In the genomic region with DNA sequence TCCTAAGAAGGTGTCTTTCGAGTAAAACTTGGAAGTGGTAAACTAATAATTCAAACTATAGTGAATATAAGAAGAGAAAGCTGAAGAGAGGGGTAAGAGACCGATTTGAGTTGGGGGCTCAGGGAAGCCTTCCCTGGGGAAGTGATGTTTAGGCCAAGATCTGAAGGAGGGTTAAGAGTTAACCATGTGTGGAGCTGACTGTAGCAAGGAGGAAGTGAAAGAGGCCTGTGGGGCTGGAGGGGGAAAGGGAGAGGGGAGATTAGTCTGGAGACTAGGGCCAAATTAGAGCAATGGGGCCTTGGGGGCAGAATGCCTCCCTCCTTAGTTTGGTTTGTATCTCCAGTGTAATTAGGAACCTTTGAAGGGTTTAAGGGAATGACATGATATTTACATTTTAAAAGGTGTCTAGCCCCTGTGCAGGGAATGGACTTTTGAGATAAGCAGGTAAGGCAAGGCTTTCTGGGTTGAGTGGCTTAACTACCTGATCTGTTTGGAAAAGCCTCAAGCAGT, we compare ENCODE assay signal across 8 cellular contexts. TPM values are rescaled to one million over a fixed set of nuclear protein-coding genes. Genes with fewer than 3 reads are reported as not detected.
DNase-seq lines count a peak whose midpoint lies in the region; ATAC-seq, FAIRE-seq and TF ChIP-seq lines count a peak whose summit lies in the region.

No MANE protein-coding gene starts in this region.

- peak; percentile 28 for ATAC-seq in GM19328 (IDR thresholded peaks at IDR 0.05; ENCODE audit: unreplicated experiment)

- WGBS in small intestine, 3 donors = 13 to 23% (median 14%) methylated on average over 2 of the region's 2 CpGs

- H3K27ac ChIP-seq in 22Rv1 (peak overlapping the region; percentile 98), rectal smooth muscle tissue (ENCODE audit: low read depth, low read length) (no peak overlapping the region), small intestine (ENCODE audit: low read depth in 1 of 2, low read length in 1 of 2) (peak overlapping the region in 1 of 2 donors; percentile 17)

- no peaks in the 10 kb centered on the region for H3K36me3 Mint-ChIP-seq in chondrocyte (ENCODE audit: low read depth)

- H3K9me2 ChIP-seq in Loucy (replicated peaks; ENCODE audit: low read depth, low read length) = no peaks in the 10 kb centered on the region

- H3F3A ChIP-seq in Loucy (ENCODE audit: low read depth) = no peaks in the 10 kb centered on the region

- peaks cover 61% of the 10 kb centered on the region for H3K4me1 Mint-ChIP-seq in chondrocyte (ENCODE audit: low read depth)

- peaks cover 86% of the 10 kb centered on the region for H3K79me2 ChIP-seq in Loucy (ENCODE audit: insufficient read depth, low read length)

- no peak for DNase-seq in chondrocyte (ENCODE audit: low spot score)
- no peak for DNase-seq in small intestine
- no peak for DNase-seq in ecto neural progenitor cell (ENCODE audit: low spot score)
- no peak for DNase-seq in DMS79 treated with DMSO at 0.1 percent for 48 hours (lab: John Stamatoyannopoulos, UW)

- peak overlapping the region; percentile 88 for H3K4me3 ChIP-seq in Loucy (ENCODE audit: low read length, poor library complexity, severe bottlenecking)
- peak overlapping the region; percentile 32 for H3K4me3 ChIP-seq in rectal smooth muscle tissue (ENCODE audit: low read length)
- H3K4me3 ChIP-seq in small intestine (ENCODE audit: low read depth in 1 of 2, low read length in 2 of 2) = peak overlapping the region in 1 of 2 donors; percentile 87

- H3K27me3 ChIP-seq in Loucy (ENCODE audit: insufficient read depth, low read length, poor library complexity, severe bottlenecking) = no peaks in the 10 kb centered on the region
- H3K27me3 ChIP-seq in rectal smooth muscle tissue (ENCODE audit: control insufficient read depth, insufficient read depth, low read length) = no peaks in the 10 kb centered on the region
- H3K27me3 ChIP-seq in small intestine (ENCODE audit: control insufficient read depth in 2 of 2, insufficient read depth in 2 of 2, low read length in 2 of 2) = no peaks in the 10 kb centered on the region

- TF ChIP-seq CTCF in 22Rv1 (IDR thresholded peaks at IDR 0.05) (no peak), Loucy (conservative IDR thresholded peaks at IDR 0.05; ENCODE audit: low read length) (no peak), chondrocyte (IDR thresholded peaks at IDR 0.05) (no peak)

- no peaks in the 10 kb centered on the region for H3K9me3 Mint-ChIP-seq in chondrocyte (ENCODE audit: low read depth)

- H3K4me3 Mint-ChIP-seq in chondrocyte (ENCODE audit: unreplicated experiment) = peak overlapping the region; percentile 88

- H3K9ac ChIP-seq in Loucy (ENCODE audit: low read depth, low read length, poor library complexity, severe bottlenecking) = peak overlapping the region; percentile 80
- H3K9ac ChIP-seq in rectal smooth muscle tissue (ENCODE audit: low read length) = no peak overlapping the region

- H3K27me3 Mint-ChIP-seq in chondrocyte (ENCODE audit: low read depth) = no peaks in the 10 kb centered on the region

- H3K9me3 ChIP-seq in Loucy (ENCODE audit: insufficient read depth, low read depth, low read length) (no peaks in the 10 kb centered on the region), small intestine (ENCODE audit: control insufficient read depth, low read depth) (no peaks in the 10 kb centered on the region)

- peak overlapping the region; percentile 62 for H3K27ac Mint-ChIP-seq in chondrocyte (ENCODE audit: unreplicated experiment)

- no peak overlapping the region for H2AFZ ChIP-seq in Loucy (ENCODE audit: low read length)

- H4K20me1 ChIP-seq in Loucy (ENCODE audit: insufficient read depth, low read length, poor library complexity, severe bottlenecking) = peaks cover 50% of the 10 kb centered on the region

- H3K4me1 ChIP-seq in Loucy (ENCODE audit: insufficient read depth, low read length, poor library complexity, severe bottlenecking) (peaks cover 54% of the 10 kb centered on the region), rectal smooth muscle tissue (ENCODE audit: control insufficient read depth, insufficient read depth, low read length) (no peaks in the 10 kb centered on the region), small intestine (ENCODE audit: control insufficient read depth in 2 of 2, insufficient read depth in 1 of 2, low read depth in 1 of 2, low read length in 1 of 2) (peaks cover 7 to 27% of the 10 kb centered on the region in 2 donors)

- H3K36me3 ChIP-seq in Loucy (ENCODE audit: insufficient read depth, low read length) = no peaks in the 10 kb centered on the region
- no peaks in the 10 kb centered on the region for H3K36me3 ChIP-seq in rectal smooth muscle tissue (ENCODE audit: control insufficient read depth, insufficient read depth, low read length)
- H3K36me3 ChIP-seq in small intestine (ENCODE audit: control insufficient read depth in 2 of 2, insufficient read depth in 2 of 2, low read length in 2 of 2) = no peaks in the 10 kb centered on the region

- no peak for FAIRE-seq in small intestine (lab: Jason Lieb, UNC)

- peak overlapping the region; percentile 83 for H3K4me2 ChIP-seq in Loucy (ENCODE audit: low read depth, low read length, poor library complexity, severe bottlenecking)

RNA-seq across cellular contexts. Expression of a gene that starts 2.2 kb away (rescaled TPM):
- total RNA-seq in chondrocyte = 30.6 to 31.5 TPM (median 30.6 TPM) in 3 replicates
- 10 to 100 TPM in 1 of 3 donors, 1 to 10 TPM in 2; 7.6 to 16.3 (median 8.5) TPM for polyA plus RNA-seq in small intestine

RNA-seq across cellular contexts. Expression of a gene that starts 34.7 kb away (rescaled TPM):
- 175 to 198 TPM (median 195 TPM) in 3 replicates for total RNA-seq in chondrocyte
- 100 to 1,000 TPM; 110 to 149 (median 147) TPM for polyA plus RNA-seq in small intestine
